ENCODE assay signal across 18 cellular contexts in the genomic region with DNA sequence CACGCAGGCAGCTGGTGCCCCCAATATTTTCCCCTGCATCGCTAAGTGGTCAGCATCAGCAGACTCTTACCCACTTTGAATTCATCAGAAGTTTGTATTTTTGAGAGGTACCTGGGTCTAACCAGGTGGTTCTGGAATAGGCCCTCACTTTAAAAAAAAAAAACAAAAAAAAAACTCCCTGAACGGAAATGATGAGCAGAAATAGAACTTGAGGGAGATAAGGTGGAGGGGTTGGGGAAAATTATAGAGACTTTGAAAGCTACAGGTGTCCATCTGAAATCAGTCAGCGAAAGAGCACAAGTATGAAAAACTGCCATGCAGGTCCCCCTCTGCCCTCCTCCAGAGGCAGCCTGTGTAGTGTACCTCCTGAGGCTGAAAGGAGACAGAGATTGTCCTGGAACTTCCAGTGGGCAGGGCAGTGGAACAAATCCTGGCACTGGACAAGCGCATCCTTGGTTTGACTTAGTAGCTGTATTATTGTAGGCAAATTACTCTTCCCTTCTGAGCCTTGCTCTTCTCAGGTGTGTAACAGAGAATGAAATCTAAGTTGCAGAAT. TPM values are rescaled to one million over a fixed set of nuclear protein-coding genes. Genes with fewer than 3 reads are reported as not detected.
A peak's percentile ranks its signal among the peaks of the same experiment; 100 is the strongest.
DNase-seq lines count a peak whose midpoint lies in the region; ATAC-seq and TF ChIP-seq lines count a peak whose summit lies in the region.
"Had no signal": no experiment of that assay in that cellular context is flagged by ENCODE, and none has a peak within 500 bp of the region (broad histone marks: within the 10 kb centered on the region; RNA-seq: fewer than 3 reads in every experiment).

No MANE protein-coding gene starts in this region.

- no peaks in the 10 kb centered on the region for H3K27me3 Mint-ChIP-seq in activated T-helper 1 cell treated with anti-CD3 and anti-CD28 coated beads, Interleukin-12 subunit alpha, Interleukin-12 subunit beta, Interleukin-2, Interleukin-4 antibody, amounts not matched to agents 30 ng/mL and 10 ng/mL and 1 ng/mL, durations not matched to agents 14 hours and 24 hours and 36 hours (ENCODE audit: insufficient read depth)
- no peaks in the 10 kb centered on the region for H3K27me3 Mint-ChIP-seq in natural killer cell treated with Interleukin-12 subunit alpha and Interleukin-12 subunit beta and Interleukin-15 and Interleukin-18, amount 100 ng/mL, for 72 hours

- peak overlapping the region; percentile 93 for H3K27ac Mint-ChIP-seq in activated T-helper 1 cell treated with anti-CD3 and anti-CD28 coated beads, Interleukin-12 subunit alpha, Interleukin-12 subunit beta, Interleukin-2, Interleukin-4 antibody, amounts not matched to agents 30 ng/mL and 10 ng/mL and 1 ng/mL, durations not matched to agents 14 hours and 24 hours and 36 hours
- peak overlapping the region; percentile 93 for H3K27ac Mint-ChIP-seq in natural killer cell treated with Interleukin-12 subunit alpha and Interleukin-12 subunit beta and Interleukin-15 and Interleukin-18, amount 100 ng/mL, for 72 hours

- H3K4me3 ChIP-seq in GM12864 (ENCODE audit: low read depth, low read length) = peak overlapping the region; percentile 75
- H3K4me3 ChIP-seq: BLaER1, gastrocnemius medialis had no signal

- peak; percentile 31 for TF ChIP-seq POLR2A in GM19099 (IDR thresholded peaks at IDR 0.05; ENCODE audit: extremely low read depth, insufficient read length, low read depth)

- no peak for ATAC-seq in natural killer cell treated with Interleukin-12 subunit alpha and Interleukin-12 subunit beta and Interleukin-15 and Interleukin-18, amount 100 ng/mL, for 72 hours
- ATAC-seq: gastrocnemius medialis had no signal

- peaks cover 29% of the 10 kb centered on the region for H3K9me3 Mint-ChIP-seq in activated T-helper 1 cell treated with anti-CD3 and anti-CD28 coated beads, Interleukin-12 subunit alpha, Interleukin-12 subunit beta, Interleukin-2, Interleukin-4 antibody, amounts not matched to agents 30 ng/mL and 10 ng/mL and 1 ng/mL, durations not matched to agents 14 hours and 24 hours and 36 hours
- H3K9me3 Mint-ChIP-seq in natural killer cell treated with Interleukin-12 subunit alpha and Interleukin-12 subunit beta and Interleukin-15 and Interleukin-18, amount 100 ng/mL, for 72 hours = peaks cover 13% of the 10 kb centered on the region
- H3K9me3 Mint-ChIP-seq: neural crest cell had no signal

- H3K4me1 Mint-ChIP-seq in activated T-helper 1 cell treated with anti-CD3 and anti-CD28 coated beads, Interleukin-12 subunit alpha, Interleukin-12 subunit beta, Interleukin-2, Interleukin-4 antibody, amounts not matched to agents 30 ng/mL and 10 ng/mL and 1 ng/mL, durations not matched to agents 14 hours and 24 hours and 36 hours (ENCODE audit: low read depth) = peaks cover 69% of the 10 kb centered on the region
- peaks cover 62 to 73% of the 10 kb centered on the region in 2 donors for H3K4me1 Mint-ChIP-seq in natural killer cell treated with Interleukin-12 subunit alpha and Interleukin-12 subunit beta and Interleukin-15 and Interleukin-18, amount 100 ng/mL, for 72 hours (ENCODE audit: low read depth in 2 of 2)

- peaks cover 40% of the 10 kb centered on the region for H3K36me3 Mint-ChIP-seq in activated T-helper 1 cell treated with anti-CD3 and anti-CD28 coated beads, Interleukin-12 subunit alpha, Interleukin-12 subunit beta, Interleukin-2, Interleukin-4 antibody, amounts not matched to agents 30 ng/mL and 10 ng/mL and 1 ng/mL, durations not matched to agents 14 hours and 24 hours and 36 hours (ENCODE audit: low read depth)
- H3K36me3 Mint-ChIP-seq in natural killer cell treated with Interleukin-12 subunit alpha and Interleukin-12 subunit beta and Interleukin-15 and Interleukin-18, amount 100 ng/mL, for 72 hours = peaks cover 66% of the 10 kb centered on the region

- no peak for TF ChIP-seq CTCF in GM12864 (IDR thresholded peaks at IDR 0.05; ENCODE audit: low read depth, low read length, missing control alignments)

- intact Hi-C loops in activated T-helper 1 cell treated with anti-CD3 and anti-CD28 coated beads, Interleukin-12 subunit alpha, Interleukin-12 subunit beta, Interleukin-2, Interleukin-4 antibody, amounts not matched to agents 30 ng/mL and 10 ng/mL and 1 ng/mL, durations not matched to agents 14 hours and 24 hours and 36 hours (cut with micrococcal nuclease) = loop anchor here (1.0 to 10.0 kb wide), 3 partner anchors 8 to 295 kb away; no protein-coding TSS in a partner anchor

- H3K4me3 Mint-ChIP-seq in activated T-helper 1 cell treated with anti-CD3 and anti-CD28 coated beads, Interleukin-12 subunit alpha, Interleukin-12 subunit beta, Interleukin-2, Interleukin-4 antibody, amounts not matched to agents 30 ng/mL and 10 ng/mL and 1 ng/mL, durations not matched to agents 14 hours and 24 hours and 36 hours = peak overlapping the region; percentile 77
- H3K4me3 Mint-ChIP-seq in natural killer cell treated with Interleukin-12 subunit alpha and Interleukin-12 subunit beta and Interleukin-15 and Interleukin-18, amount 100 ng/mL, for 72 hours = peak overlapping the region; percentile 89
- H3K4me3 Mint-ChIP-seq: neural crest cell had no signal

- DNase-seq in GM12864 (ENCODE audit: low read depth) (no peak), islet precursor cell (no peak), NCI-H146 (lab: John Stamatoyannopoulos, UW) (no peak), SHP77 (lab: John Stamatoyannopoulos, UW) (no peak)
- DNase-seq in activated T-helper 1 cell treated with anti-CD3 and anti-CD28 coated beads, Interleukin-12 subunit alpha, Interleukin-12 subunit beta, Interleukin-2, Interleukin-4 antibody, amounts not matched to agents 30 ng/mL and 10 ng/mL and 1 ng/mL, durations not matched to agents 14 hours and 24 hours and 36 hours (ENCODE audit: low spot score) = no peak
- DNase-seq in natural killer cell treated with Interleukin-12 subunit alpha and Interleukin-12 subunit beta and Interleukin-15 and Interleukin-18, amount 100 ng/mL, for 72 hours (ENCODE audit: low spot score) = no peak
- DNase-seq: anterior cingulate cortex, gastrocnemius medialis, NCI-H187 treated with DMSO at 0.1 percent for 48 hours, NCI-H510A treated with DMSO at 0.1 percent for 48 hours, retina, SK-N-SH had no signal

RNA-seq across cellular contexts. Expression of gene SLAMF7, which starts 1.2 kb away (rescaled TPM):
- 43.7 and 53.6 TPM in 2 replicates for total RNA-seq in activated T-helper 1 cell treated with anti-CD3 and anti-CD28 coated beads, Interleukin-12 subunit alpha, Interleukin-12 subunit beta, Interleukin-2, Interleukin-4 antibody, amounts not matched to agents 30 ng/mL and 10 ng/mL and 1 ng/mL, durations not matched to agents 14 hours and 24 hours and 36 hours
- total RNA-seq in natural killer cell treated with Interleukin-12 subunit alpha and Interleukin-12 subunit beta and Interleukin-15 and Interleukin-18, amount 100 ng/mL, for 72 hours = 1,000 to 10,000 TPM in 1 of 2 donors, 100 to 1,000 TPM in 1; 677 to 1,669 TPM
- total RNA-seq: lung microvascular endothelial cell, neural crest cell had no signal

RNA-seq across cellular contexts. Expression of gene CD48, which starts 28.6 kb away (rescaled TPM):
- total RNA-seq in activated T-helper 1 cell treated with anti-CD3 and anti-CD28 coated beads, Interleukin-12 subunit alpha, Interleukin-12 subunit beta, Interleukin-2, Interleukin-4 antibody, amounts not matched to agents 30 ng/mL and 10 ng/mL and 1 ng/mL, durations not matched to agents 14 hours and 24 hours and 36 hours = 219 and 222 TPM in 2 replicates
- total RNA-seq in natural killer cell treated with Interleukin-12 subunit alpha and Interleukin-12 subunit beta and Interleukin-15 and Interleukin-18, amount 100 ng/mL, for 72 hours = 100 to 1,000 TPM; 434 to 816 TPM
- total RNA-seq: lung microvascular endothelial cell, neural crest cell, temporal lobe had no signal

RNA-seq across cellular contexts. Expression of gene LY9, which starts 55.8 kb away (rescaled TPM):
- 0.49 and 0.71 TPM in 2 replicates for total RNA-seq in activated T-helper 1 cell treated with anti-CD3 and anti-CD28 coated beads, Interleukin-12 subunit alpha, Interleukin-12 subunit beta, Interleukin-2, Interleukin-4 antibody, amounts not matched to agents 30 ng/mL and 10 ng/mL and 1 ng/mL, durations not matched to agents 14 hours and 24 hours and 36 hours
- 1 to 10 TPM in 1 of 2 donors, under 1 TPM in 1; 0.92 to 1.2 TPM for total RNA-seq in natural killer cell treated with Interleukin-12 subunit alpha and Interleukin-12 subunit beta and Interleukin-15 and Interleukin-18, amount 100 ng/mL, for 72 hours
- total RNA-seq: gastrocnemius medialis, lung microvascular endothelial cell, M059J, neural crest cell, temporal lobe had no signal

Comparison
In these comparisons a context has a peak if more than half of its experiments do, and no peak if none do; other contexts are left out.
1. RNA of gene SLAMF7, which starts 1.2 kb away (total RNA-seq): 677 to 1,669 TPM in natural killer cell treated with Interleukin-12 subunit alpha and Interleukin-12 subunit beta and Interleukin-15 and Interleukin-18, amount 100 ng/mL, for 72 hours; 43.7 to 53.6 TPM in activated T-helper 1 cell treated with anti-CD3 and anti-CD28 coated beads, Interleukin-12 subunit alpha, Interleukin-12 subunit beta, Interleukin-2, Interleukin-4 antibody, amounts not matched to agents 30 ng/mL and 10 ng/mL and 1 ng/mL, durations not matched to agents 14 hours and 24 hours and 36 hours; every median in the first group is over 10 times any median in the second.